26 cellular contexts compared by ENCODE assay signal in the genomic region with DNA sequence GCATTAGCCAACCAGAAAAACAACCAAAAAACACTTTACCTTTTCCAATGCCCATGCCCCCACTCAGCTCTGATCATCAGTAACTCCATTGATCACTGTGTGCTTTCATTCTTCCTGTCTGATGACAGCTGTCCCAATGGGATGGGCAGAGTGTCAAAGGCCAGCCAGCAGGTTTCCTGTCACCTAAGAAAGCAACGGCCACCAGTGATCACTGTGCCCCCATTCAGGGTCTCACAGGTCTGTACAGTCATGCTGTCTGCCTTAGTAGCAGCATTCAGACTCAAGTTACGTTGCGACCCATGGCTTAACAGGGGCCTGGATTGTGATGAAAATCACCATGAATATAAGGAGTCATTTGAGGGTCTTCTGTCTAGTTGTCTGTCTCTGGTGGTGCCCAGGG.
A peak's percentile ranks its signal among the peaks of the same experiment; 100 is the strongest.
DNase-seq lines count a peak whose midpoint lies in the region; ATAC-seq and TF ChIP-seq lines count a peak whose summit lies in the region.
"Had no signal": no experiment of that assay in that cellular context is flagged by ENCODE, and none has a peak within 500 bp of the region (broad histone marks: within the 10 kb centered on the region; RNA-seq: fewer than 3 reads in every experiment).

No MANE protein-coding gene starts in this region.

- no peak for TF ChIP-seq CTCF in CD8-positive, alpha-beta T cell (IDR thresholded peaks at IDR 0.05)
- TF ChIP-seq CTCF in endothelial cell (IDR thresholded peaks at IDR 0.05; ENCODE audit: unreplicated experiment) (no peak), neutrophil (IDR thresholded peaks at IDR 0.05) (no peak), vagina (IDR thresholded peaks at IDR 0.05) (no peak)

- no peaks in the 10 kb centered on the region for H3K4me1 Mint-ChIP-seq in CD8-positive, alpha-beta T cell (ENCODE audit: low read depth)
- H3K4me1 Mint-ChIP-seq in IgD-negative memory B cell (peaks cover 0 to 4% (median 2%) of the 10 kb centered on the region in 3 donors), endothelial cell (ENCODE audit: unreplicated experiment) (peaks cover 8% of the 10 kb centered on the region)

- H3K36me3 ChIP-seq in CD8-positive, alpha-beta T cell (ENCODE audit: insufficient read depth, low read length): peaks cover 9% of the 10 kb centered on the region
- H3K36me3 ChIP-seq in neutrophil (peaks cover 71% of the 10 kb centered on the region), vagina (peaks cover 0 to 9% of the 10 kb centered on the region in 2 donors)
- H3K36me3 ChIP-seq: HAP-1 had no signal

- H3K9me3 Mint-ChIP-seq in CD8-positive, alpha-beta T cell: no peaks in the 10 kb centered on the region
- no peaks in the 10 kb centered on the region for H3K9me3 Mint-ChIP-seq in IgD-negative memory B cell
- H3K9me3 Mint-ChIP-seq in endothelial cell (ENCODE audit: unreplicated experiment): no peaks in the 10 kb centered on the region
- H3K9me3 Mint-ChIP-seq: CD4-positive, alpha-beta memory T cell; HFFc6 had no signal

- no peaks in the 10 kb centered on the region for H3K4me1 ChIP-seq in CD8-positive, alpha-beta T cell (ENCODE audit: insufficient read depth, low read length)
- H3K4me1 ChIP-seq in neutrophil (ENCODE audit: control insufficient read depth in 1 of 2, insufficient read depth in 1 of 2, low read depth in 1 of 2, low read length in 1 of 2) (peaks cover 4 to 5% of the 10 kb centered on the region in 2 experiments), vagina (no peaks in the 10 kb centered on the region)
- H3K4me1 ChIP-seq: HAP-1 had no signal

- H3K36me3 Mint-ChIP-seq in CD8-positive, alpha-beta T cell: peaks cover 79% of the 10 kb centered on the region
- H3K36me3 Mint-ChIP-seq in IgD-negative memory B cell (peaks cover 2% of the 10 kb centered on the region), endothelial cell (ENCODE audit: low read depth, unreplicated experiment) (peaks cover 51% of the 10 kb centered on the region)

- CTCF ChIA-PET in CD8-positive, alpha-beta T cell (lab: Charles Lee): interaction anchor here (1.0 to 1.7 kb wide), 2 partner anchors 13 to 75 kb away, joined by 4 to 7 read pairs; no protein-coding TSS in a partner anchor

- no peak overlapping the region for H3K4me3 ChIP-seq in CD8-positive, alpha-beta T cell (ENCODE audit: low read depth, low read length)
- H3K4me3 ChIP-seq in neutrophil (ENCODE audit: low read depth in 1 of 2, low read length in 1 of 2) (no peak overlapping the region), vagina (no peak overlapping the region)
- H3K4me3 ChIP-seq: A549; BLaER1 treated with 17β-estradiol and CSF1 and Interleukin-3, amounts not matched to agents 10 nM and 100 nM; GM12878; HAP-1; K562 had no signal

- no peaks in the 10 kb centered on the region for H3K27me3 Mint-ChIP-seq in CD8-positive, alpha-beta T cell (ENCODE audit: low read depth)
- H3K27me3 Mint-ChIP-seq in IgD-negative memory B cell (no peaks in the 10 kb centered on the region), endothelial cell (ENCODE audit: unreplicated experiment) (peaks cover 15% of the 10 kb centered on the region)
- H3K27me3 Mint-ChIP-seq: CD4-positive, alpha-beta memory T cell had no signal

- H3K9me3 ChIP-seq in CD8-positive, alpha-beta T cell (ENCODE audit: low read length): no peaks in the 10 kb centered on the region
- H3K9me3 ChIP-seq in neutrophil (no peaks in the 10 kb centered on the region), vagina (no peaks in the 10 kb centered on the region)
- H3K9me3 ChIP-seq: A549; BLaER1 treated with 17β-estradiol and CSF1 and Interleukin-3, amounts not matched to agents 10 nM and 100 nM; Caco-2; HAP-1 had no signal

- POLR2A ChIA-PET in CD8-positive, alpha-beta T cell (lab: Charles Lee): interaction anchor here (1.4 kb wide), 1 partner anchor 8 kb away, joined by 6 read pairs; no protein-coding TSS in a partner anchor

- H3K27me3 ChIP-seq in CD8-positive, alpha-beta T cell (ENCODE audit: insufficient read depth, low read length): no peaks in the 10 kb centered on the region
- no peaks in the 10 kb centered on the region for H3K27me3 ChIP-seq in neutrophil
- H3K27me3 ChIP-seq in vagina: no peaks in the 10 kb centered on the region
- H3K27me3 ChIP-seq: BLaER1 treated with 17β-estradiol and CSF1 and Interleukin-3, amounts not matched to agents 10 nM and 100 nM had no signal

- intact Hi-C loops in CD8-positive, alpha-beta T cell (cut with DNase I, micrococcal nuclease): no loop called here
- intact Hi-C loops in vagina (cut with DNase I): no loop called here

- TF ChIP-seq POLR2A in vagina (IDR thresholded peaks at IDR 0.05): no peak

- H3K4me3 Mint-ChIP-seq in CD8-positive, alpha-beta T cell: no peak overlapping the region
- H3K4me3 Mint-ChIP-seq in IgD-negative memory B cell (peak overlapping the region in 1 of 4 donors; percentile 10), endothelial cell (ENCODE audit: unreplicated experiment) (no peak overlapping the region)
- H3K4me3 Mint-ChIP-seq: CD4-positive, alpha-beta memory T cell; HFFc6 had no signal

- ATAC-seq in CD8-positive, alpha-beta T cell: no peak
- ATAC-seq: A549, GM12878, K562, SK-N-SH treated with all-trans-retinoic acid at 6 μM for 48 hours had no signal

- H3K27ac ChIP-seq in CD8-positive, alpha-beta T cell (ENCODE audit: low read depth, low read length): no peak overlapping the region
- H3K27ac ChIP-seq in neutrophil (peak overlapping the region; percentile 5), vagina (no peak overlapping the region)
- H3K27ac ChIP-seq: A549; BLaER1 treated with 17β-estradiol and CSF1 and Interleukin-3, amounts not matched to agents 10 nM and 100 nM; HL-60 had no signal

- H3K27ac Mint-ChIP-seq in CD8-positive, alpha-beta T cell: peak overlapping the region; percentile 20
- H3K27ac Mint-ChIP-seq in IgD-negative memory B cell: peak overlapping the region in 2 of 3 donors; percentile 8 to 63
- peak overlapping the region; percentile 80 for H3K27ac Mint-ChIP-seq in endothelial cell (ENCODE audit: unreplicated experiment)
- H3K27ac Mint-ChIP-seq: HFFc6 had no signal

- DNase-seq in CD8-positive, alpha-beta T cell: peak in 1 of 7 experiments; percentile 23
- DNase-seq in endothelial cell (ENCODE audit: low spot score): no peak
- no peak for DNase-seq in SKM-1 treated with dmso at 0.1 percent for 144 hours (lab: John Stamatoyannopoulos, UW; ENCODE audit: unreplicated experiment)
- no peak for DNase-seq in HuH-7.5 (ENCODE audit: low spot score)
- DNase-seq in vagina (ENCODE audit: extremely low spot score in 2 of 2): no peak
- no peak for DNase-seq in activated naive CD4-positive, alpha-beta T cell treated with anti-CD3 and anti-CD28 coated beads, Interleukin-2, amount 50 U/mL, for 16 hours
- DNase-seq: AML-193; Caco-2; CD4-positive, alpha-beta memory T cell; GOT3; HFFc6; MV-4-11; NCI-H1105; NCI-H1436 treated with DMSO at 0.1 percent for 48 hours; NCI-H187 treated with DMSO at 0.1 percent for 48 hours; NCI-H524; NCI-H748 treated with DMSO at 0.1 percent for 48 hours had no signal

Comparison
In these comparisons a context has a peak if more than half of its experiments do, and no peak if none do; other contexts are left out.
1. H3K27ac Mint-ChIP-seq: peak in every context shown above with its lines; median percentile 80 in endothelial cell; 36 in IgD-negative memory B cell; 20 in CD8-positive, alpha-beta T cell.